In genomic region chr1:101044259-101044658, GRCh38 we compare ENCODE assay signal across 17 cellular contexts.
"Had no signal": no experiment of that assay in that cellular context is flagged by ENCODE, and none has a peak within 500 bp of the region (broad histone marks: within the 10 kb centered on the region; RNA-seq: fewer than 3 reads in every experiment).

No MANE protein-coding gene starts in this region.

- H3K36me3 ChIP-seq: neutrophil, ovary, right atrium auricular region, sigmoid colon, thyroid gland, uterus had no signal

- ATAC-seq: mucosa of descending colon; naive thymus-derived CD8-positive, alpha-beta T cell had no signal

- H3K27me3 Mint-ChIP-seq: naive thymus-derived CD8-positive, alpha-beta T cell had no signal

- H3K4me3 ChIP-seq: coronary artery, hepatocyte, mucosa of descending colon, ovary, right atrium auricular region, sigmoid colon, skin epidermis, thyroid gland, upper lobe of left lung, uterus had no signal

- DNase-seq: effector CD4-positive, alpha-beta T cell; endodermal cell; erythroblast; head of caudate nucleus; mucosa of descending colon; naive thymus-derived CD8-positive, alpha-beta T cell; ovary; sigmoid colon; stimulated activated naive CD4-positive, alpha-beta T cell treated with Interleukin-2 at 50 U/mL for 16 hours; thyroid gland; upper lobe of left lung; uterus had no signal

- H2AFZ ChIP-seq: hepatocyte had no signal

- H3K4me2 ChIP-seq: hepatocyte had no signal

- H3K4me3 Mint-ChIP-seq: endodermal cell; naive thymus-derived CD8-positive, alpha-beta T cell had no signal

- H3K27ac Mint-ChIP-seq: endodermal cell had no signal

- H3K79me2 ChIP-seq: hepatocyte had no signal

- H3K4me1 ChIP-seq: right atrium auricular region, thyroid gland, upper lobe of left lung, uterus had no signal

- H3K9me3 ChIP-seq: neutrophil, ovary, right atrium auricular region, thyroid gland, uterus had no signal

- H3K27ac ChIP-seq: coronary artery, hepatocyte, neutrophil, ovary, right atrium auricular region, skin epidermis, thyroid gland, upper lobe of left lung, uterus had no signal

- H3K27me3 ChIP-seq: hepatocyte, neutrophil, ovary, right atrium auricular region, sigmoid colon, thyroid gland, upper lobe of left lung, uterus had no signal
